Comparison of ENCODE assay signal across 7 cellular contexts in the genomic region with DNA sequence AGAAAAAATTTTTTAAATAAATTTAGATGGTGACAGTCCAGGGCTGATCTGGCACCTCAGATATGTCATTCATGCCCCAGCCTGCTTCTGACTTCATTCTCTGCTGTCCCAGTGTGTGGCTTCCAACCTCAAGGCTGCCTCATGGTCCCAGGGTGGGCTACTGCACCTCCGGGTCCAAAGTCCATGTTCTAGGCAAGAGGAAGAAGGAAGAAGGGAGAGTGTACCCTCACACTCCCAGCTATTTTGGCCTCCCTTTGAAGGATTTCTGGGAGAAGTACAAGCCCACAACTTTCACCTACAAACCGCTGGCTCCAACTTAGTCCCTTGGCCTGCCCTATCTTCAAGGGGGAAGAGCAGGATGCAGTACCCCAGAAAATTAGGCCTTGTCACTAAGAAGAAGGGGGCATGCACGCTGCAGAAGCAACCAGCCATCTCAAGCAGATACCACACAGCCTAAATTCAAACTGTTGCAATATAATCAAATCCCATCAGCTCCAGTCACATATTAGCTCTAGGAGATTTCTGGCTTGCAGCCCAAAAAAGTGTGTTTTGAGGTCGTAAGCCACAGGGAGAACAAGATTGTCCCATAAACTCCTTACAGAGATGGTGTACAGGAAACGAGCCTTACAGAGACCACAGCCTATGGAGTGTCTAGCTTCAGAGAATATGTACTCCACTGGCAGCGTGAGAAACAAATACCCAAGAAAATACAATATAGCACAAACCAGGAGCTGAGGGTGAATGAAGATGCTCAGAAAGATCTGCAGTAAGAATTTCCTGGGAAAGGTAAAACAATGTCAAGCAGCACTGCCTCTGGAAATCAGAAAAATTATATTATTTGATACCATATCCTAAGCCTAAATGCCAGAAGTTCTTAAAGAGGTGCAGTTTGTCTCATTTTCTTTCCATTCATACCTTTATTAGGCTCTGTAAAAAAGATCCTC. TPM values are rescaled to one million over a fixed set of nuclear protein-coding genes. Genes with fewer than 3 reads are reported as not detected.
A peak's percentile ranks its signal among the peaks of the same experiment; 100 is the strongest.
DNase-seq lines count a peak whose midpoint lies in the region; ATAC-seq and TF ChIP-seq lines count a peak whose summit lies in the region.
"Had no signal": no experiment of that assay in that cellular context is flagged by ENCODE, and none has a peak within 500 bp of the region (broad histone marks: within the 10 kb centered on the region; RNA-seq: fewer than 3 reads in every experiment).

No MANE protein-coding gene starts in this region.

- H3K36me3 Mint-ChIP-seq in CD4-positive, alpha-beta T cell (ENCODE audit: low read depth) = peaks cover 10% of the 10 kb centered on the region

- no peak overlapping the region for H3K27ac Mint-ChIP-seq in CD4-positive, alpha-beta T cell

- peak; percentile 21 for ATAC-seq in CD4-positive, alpha-beta T cell (ENCODE audit: poor library complexity)
- no peak for ATAC-seq in HG03457 (IDR thresholded peaks at IDR 0.05; ENCODE audit: unreplicated experiment)

- H3K4me1 Mint-ChIP-seq in CD4-positive, alpha-beta T cell (ENCODE audit: low read depth) = peaks cover 54% of the 10 kb centered on the region
- H3K4me1 Mint-ChIP-seq: nephron had no signal

- DNase-seq in CD4-positive, alpha-beta T cell = peak in 1 of 10 experiments; percentile 4
- peak; percentile 31 for DNase-seq in RPMI8226
- peak; percentile 29 for DNase-seq in inferior parietal cortex (ENCODE audit: extremely low spot score)
- no peak for DNase-seq in activated naive CD4-positive, alpha-beta T cell treated with Interleukin-2 at 50 U/mL for 16 hours
- DNase-seq in COLO668 (lab: John Stamatoyannopoulos, UW; ENCODE audit: unreplicated experiment) = no peak

- CTCF ChIA-PET in CD4-positive, alpha-beta T cell (lab: Charles Lee) = interaction anchor here (2.8 kb wide), 1 partner anchor 23 kb away, joined by 9 read pairs; no protein-coding TSS in a partner anchor

- H3K4me3 Mint-ChIP-seq in CD4-positive, alpha-beta T cell = no peak overlapping the region

- no peaks in the 10 kb centered on the region for H3K27me3 Mint-ChIP-seq in CD4-positive, alpha-beta T cell

- intact Hi-C loops in CD4-positive, alpha-beta T cell (cut with DNase I, micrococcal nuclease) = loop anchor here (2.0 to 10.0 kb wide), 3 partner anchors 39 to 111 kb away; a partner anchor contains a TSS

- TF ChIP-seq CTCF in CD4-positive, alpha-beta T cell (IDR thresholded peaks at IDR 0.05) = no peak

- H3K9me3 ChIP-seq in CD4-positive, alpha-beta T cell (ENCODE audit: control insufficient read depth, low read length) = no peaks in the 10 kb centered on the region

- POLR2A ChIA-PET in CD4-positive, alpha-beta T cell (lab: Charles Lee) = interaction anchor here (0.7 to 2.2 kb wide), 11 partner anchors 13 to 174 kb away, joined by 3 to 17 read pairs (median 6); a partner anchor contains a TSS

- no peaks in the 10 kb centered on the region for H3K9me3 Mint-ChIP-seq in CD4-positive, alpha-beta T cell
- H3K9me3 Mint-ChIP-seq: nephron had no signal

- H3K27me3 ChIP-seq in CD4-positive, alpha-beta T cell (ENCODE audit: control insufficient read depth, insufficient read depth, low read length) = no peaks in the 10 kb centered on the region

- H3K27ac ChIP-seq in CD4-positive, alpha-beta T cell (ENCODE audit: low read depth, low read length) = peak overlapping the region; percentile 93

RNA-seq across cellular contexts. Expression of a gene that starts 0.8 kb away (rescaled TPM):
- total RNA-seq in CD4-positive, alpha-beta T cell = 10 to 100 TPM; 40.6 to 45.5 TPM

RNA-seq across cellular contexts. Expression of a gene that starts 18.8 kb away (rescaled TPM):
- total RNA-seq in CD4-positive, alpha-beta T cell = 10 to 100 TPM in 1 of 2 experiments, 1 to 10 TPM in 1; 9.7 to 10.7 TPM

RNA-seq across cellular contexts. Expression of a gene that starts 37.9 kb away (rescaled TPM):
- 100 to 1,000 TPM; 109 TPM for total RNA-seq in CD4-positive, alpha-beta T cell

Comparison
In these comparisons a context has a peak if more than half of its experiments do, and no peak if none do; other contexts are left out.
1. DNase-seq: peak in RPMI8226 (single experiment) and inferior parietal cortex (single experiment); none in activated naive CD4-positive, alpha-beta T cell treated with Interleukin-2 at 50 U/mL for 16 hours (single experiment) and COLO668 (single experiment).